26 cellular contexts compared by ENCODE assay signal in genomic region chr16:14511798-14512131, GRCh38.
A peak's percentile ranks its signal among the peaks of the same experiment; 100 is the strongest.
DNase-seq lines count a peak whose midpoint lies in the region; ATAC-seq, FAIRE-seq and TF ChIP-seq lines count a peak whose summit lies in the region.
"Had no signal": no experiment of that assay in that cellular context is flagged by ENCODE, and none has a peak within 500 bp of the region (broad histone marks: within the 10 kb centered on the region; RNA-seq: fewer than 3 reads in every experiment).

No MANE protein-coding gene starts in this region.

- H3K9ac ChIP-seq in astrocyte (ENCODE audit: low read length): peak overlapping the region; percentile 48
- H3K9ac ChIP-seq: KMS-11 had no signal

- H4K20me1 ChIP-seq in astrocyte (ENCODE audit: insufficient read depth, low read length): no peaks in the 10 kb centered on the region

- H3K4me1 ChIP-seq in astrocyte (ENCODE audit: insufficient read depth, low read length): peaks cover 28% of the 10 kb centered on the region
- no peaks in the 10 kb centered on the region for H3K4me1 ChIP-seq in CD8-positive, alpha-beta memory T cell (ENCODE audit: insufficient read depth, low read length)

- H3K9me3 Mint-ChIP-seq in astrocyte (ENCODE audit: unreplicated experiment): no peaks in the 10 kb centered on the region
- no peaks in the 10 kb centered on the region for H3K9me3 Mint-ChIP-seq in CD8-positive, alpha-beta memory T cell
- H3K9me3 Mint-ChIP-seq: activated naive CD8-positive, alpha-beta T cell treated with anti-CD3 and anti-CD28 coated beads, Interleukin-2, amount 10 ng/mL, durations not matched to agents 7 days and 5 days; nephron; T-helper 2 cell treated with Interferon-gamma antibody and Interleukin-4, amounts not matched to agents 5 μg/mL and 100 μg/mL, for 36 hours had no signal

- no peaks in the 10 kb centered on the region for H3K36me3 ChIP-seq in astrocyte (ENCODE audit: insufficient read depth, low read length)
- H3K36me3 ChIP-seq in CD8-positive, alpha-beta memory T cell (ENCODE audit: insufficient read depth, low read length): no peaks in the 10 kb centered on the region
- H3K36me3 ChIP-seq: heart right ventricle, lower lobe of right lung, upper lobe of left lung had no signal

- peaks cover 2% of the 10 kb centered on the region for H3K79me2 ChIP-seq in astrocyte (ENCODE audit: insufficient read depth, low read length)

- H3K4me1 Mint-ChIP-seq in astrocyte (ENCODE audit: low read depth, unreplicated experiment): peaks cover 30% of the 10 kb centered on the region
- H3K4me1 Mint-ChIP-seq in CD8-positive, alpha-beta memory T cell: peaks cover 0 to 28% (median 17%) of the 10 kb centered on the region in 3 donors
- H3K4me1 Mint-ChIP-seq: activated CD4-positive, alpha-beta T cell treated with anti-CD3 and anti-CD28 coated beads for 36 hours; nephron had no signal

- no peak overlapping the region for H3K4me3 ChIP-seq in astrocyte (ENCODE audit: insufficient read depth, low read depth, low read length)
- H3K4me3 ChIP-seq in CD8-positive, alpha-beta memory T cell (ENCODE audit: low read length): no peak overlapping the region
- H3K4me3 ChIP-seq: heart right ventricle, lower lobe of right lung, mucosa of descending colon, upper lobe of left lung had no signal

- FAIRE-seq in astrocyte (lab: Jason Lieb, UNC): no peak

- H3K4me3 Mint-ChIP-seq in astrocyte (ENCODE audit: unreplicated experiment): no peak overlapping the region
- H3K4me3 Mint-ChIP-seq in CD8-positive, alpha-beta memory T cell: no peak overlapping the region
- H3K4me3 Mint-ChIP-seq: activated CD4-positive, alpha-beta T cell treated with anti-CD3 and anti-CD28 coated beads for 36 hours; activated CD8-positive, alpha-beta T cell treated with anti-CD3 and anti-CD28 coated beads, Interleukin-2, amount 10 ng/mL, durations not matched to agents 7 days and 5 days; activated naive CD8-positive, alpha-beta T cell treated with anti-CD3 and anti-CD28 coated beads, Interleukin-2, amount 10 ng/mL, durations not matched to agents 7 days and 5 days; nephron; T-helper 2 cell treated with Interferon-gamma antibody and Interleukin-4, amounts not matched to agents 5 μg/mL and 100 μg/mL, for 36 hours had no signal

- no peak for TF ChIP-seq CTCF in astrocyte (IDR thresholded peaks at IDR 0.05; ENCODE audit: insufficient read depth, low read depth, low read length)

- POLR2A ChIA-PET in CD8-positive, alpha-beta memory T cell (lab: Charles Lee): no interaction called here

- peaks cover 2% of the 10 kb centered on the region for H3K36me3 Mint-ChIP-seq in astrocyte (ENCODE audit: low read depth, unreplicated experiment)
- H3K36me3 Mint-ChIP-seq in CD8-positive, alpha-beta memory T cell: peaks cover 0 to 13% (median 3%) of the 10 kb centered on the region in 3 donors

- no peak overlapping the region for H2AFZ ChIP-seq in astrocyte (ENCODE audit: low read depth, low read length)

- ATAC-seq in HG03439 (IDR thresholded peaks at IDR 0.05; ENCODE audit: unreplicated experiment) (no peak), GM19324 (IDR thresholded peaks at IDR 0.05; ENCODE audit: low FRiP score, unreplicated experiment) (no peak)
- ATAC-seq: activated CD4-positive, alpha-beta T cell treated with anti-CD3 and anti-CD28 coated beads for 36 hours; activated CD8-positive, alpha-beta T cell treated with anti-CD3 and anti-CD28 coated beads, Interleukin-2, amount 10 ng/mL, durations not matched to agents 7 days and 5 days; lower lobe of right lung; mucosa of descending colon had no signal

- peak overlapping the region; percentile 97 for H3K27ac Mint-ChIP-seq in astrocyte (ENCODE audit: unreplicated experiment)
- H3K27ac Mint-ChIP-seq in CD8-positive, alpha-beta memory T cell: peak overlapping the region in 1 of 8 donors; percentile 5
- H3K27ac Mint-ChIP-seq: activated CD4-positive, alpha-beta T cell treated with anti-CD3 and anti-CD28 coated beads for 36 hours; activated CD8-positive, alpha-beta T cell treated with anti-CD3 and anti-CD28 coated beads, Interleukin-2, amount 10 ng/mL, durations not matched to agents 7 days and 5 days; activated naive CD8-positive, alpha-beta T cell treated with anti-CD3 and anti-CD28 coated beads, Interleukin-2, amount 10 ng/mL, durations not matched to agents 7 days and 5 days; nephron; T-helper 2 cell treated with Interferon-gamma antibody and Interleukin-4, amounts not matched to agents 5 μg/mL and 100 μg/mL, for 36 hours had no signal

- H3K4me2 ChIP-seq in astrocyte (ENCODE audit: low read length): peak overlapping the region; percentile 56
- H3K4me2 ChIP-seq: KMS-11 had no signal

- no peaks in the 10 kb centered on the region for H3K9me3 ChIP-seq in astrocyte (ENCODE audit: insufficient read depth, low read depth, low read length)
- H3K9me3 ChIP-seq in CD8-positive, alpha-beta memory T cell (ENCODE audit: low read length): no peaks in the 10 kb centered on the region
- H3K9me3 ChIP-seq: heart right ventricle, lower lobe of right lung, mucosa of descending colon, upper lobe of left lung had no signal

- CTCF ChIA-PET in CD8-positive, alpha-beta memory T cell (lab: Charles Lee): interaction anchor here (1.2 kb wide), 1 partner anchor 10 kb away, joined by 3 read pairs; no protein-coding TSS in a partner anchor

- peak overlapping the region; percentile 79 for H3K27ac ChIP-seq in astrocyte (ENCODE audit: low read depth, low read length)
- H3K27ac ChIP-seq in CD8-positive, alpha-beta memory T cell (ENCODE audit: low read depth, low read length): no peak overlapping the region
- H3K27ac ChIP-seq: KMS-11, lower lobe of right lung, upper lobe of left lung had no signal

- H3K27me3 Mint-ChIP-seq in astrocyte (ENCODE audit: low read depth, unreplicated experiment): no peaks in the 10 kb centered on the region
- no peaks in the 10 kb centered on the region for H3K27me3 Mint-ChIP-seq in CD8-positive, alpha-beta memory T cell
- H3K27me3 Mint-ChIP-seq: activated CD4-positive, alpha-beta T cell treated with anti-CD3 and anti-CD28 coated beads for 36 hours; activated naive CD8-positive, alpha-beta T cell treated with anti-CD3 and anti-CD28 coated beads, Interleukin-2, amount 10 ng/mL, durations not matched to agents 7 days and 5 days had no signal

- peak; percentile 24 for DNase-seq in HCEC 1CT
- DNase-seq in astrocyte (ENCODE audit: low read depth): no peak
- peak; percentile 49 for DNase-seq in iris pigment epithelial cell (ENCODE audit: low read depth)
- DNase-seq in CD8-positive, alpha-beta memory T cell: no peak
- DNase-seq in activated CD8-positive, alpha-beta memory T cell treated with anti-CD3 and anti-CD28 coated beads for 24 hours: no peak
- DNase-seq: activated CD4-positive, alpha-beta T cell treated with anti-CD3 and anti-CD28 coated beads for 36 hours; activated CD8-positive, alpha-beta T cell treated with anti-CD3 and anti-CD28 coated beads, Interleukin-2, amount 10 ng/mL, durations not matched to agents 7 days and 5 days; activated effector memory CD4-positive, alpha-beta T cell treated with Interleukin-2 at 50 U/mL for 16 hours; activated naive CD8-positive, alpha-beta T cell treated with anti-CD3 and anti-CD28 coated beads, Interleukin-2, amount 10 ng/mL, durations not matched to agents 7 days and 5 days; activated T-cell treated with anti-CD3 and anti-CD28 coated beads for 4 hours; DMS 273 treated with DMSO at 0.1 percent for 48 hours; H7; heart right ventricle; lower lobe of right lung; mucosa of descending colon; NCI-H1436; NCI-H446 treated with DMSO at 0.1 percent for 48 hours; NCI-H82; stimulated activated CD4-positive, alpha-beta T cell treated with anti-CD3 and anti-CD28 coated beads, Interleukin-12 subunit alpha, Interleukin-12 subunit beta, amount 100 ng/mL, for 4 hours; stimulated activated CD4-positive, alpha-beta T cell treated with anti-CD3 and anti-CD28 coated beads, Interleukin-4, amount 100 ng/mL, for 1 hour; upper lobe of left lung had no signal

- no peaks in the 10 kb centered on the region for H3K27me3 ChIP-seq in astrocyte (ENCODE audit: insufficient read depth, low read length)
- H3K27me3 ChIP-seq in CD8-positive, alpha-beta memory T cell (ENCODE audit: insufficient read depth, low read length, poor library complexity, severe bottlenecking): no peaks in the 10 kb centered on the region
- H3K27me3 ChIP-seq: heart right ventricle, upper lobe of left lung had no signal

Comparison
In these comparisons a context has a peak if more than half of its experiments do, and no peak if none do; other contexts are left out.
1. DNase-seq: peak in HCEC 1CT (single experiment) and iris pigment epithelial cell (single experiment); none in astrocyte (single experiment), CD8-positive, alpha-beta memory T cell (0 of 5) and activated CD8-positive, alpha-beta memory T cell treated with anti-CD3 and anti-CD28 coated beads for 24 hours (single experiment).